11 cellular contexts compared by ENCODE assay signal in the genomic region with DNA sequence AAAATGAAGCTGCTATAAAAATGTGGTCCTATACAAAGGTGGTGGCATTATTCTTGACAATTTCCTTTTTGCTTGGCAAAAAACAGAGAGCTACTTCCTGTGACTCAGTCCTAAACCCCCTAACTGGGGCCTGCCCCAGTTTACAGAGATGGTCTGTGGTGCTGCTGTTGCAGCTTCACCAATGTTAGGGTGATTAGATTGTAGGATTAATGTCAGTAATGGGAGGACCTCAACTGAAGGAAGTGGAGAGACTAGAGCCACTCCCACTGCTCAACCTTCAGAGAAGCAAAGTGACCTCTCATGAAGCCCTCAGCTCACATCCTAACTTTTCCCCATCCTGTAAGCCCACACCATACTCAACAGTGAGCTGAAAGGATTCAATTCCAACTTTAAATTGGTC. TPM values are rescaled to one million over a fixed set of nuclear protein-coding genes. Genes with fewer than 3 reads are reported as not detected.
DNase-seq lines count a peak whose midpoint lies in the region; ATAC-seq, FAIRE-seq and TF ChIP-seq lines count a peak whose summit lies in the region.
"Had no signal": no experiment of that assay in that cellular context is flagged by ENCODE, and none has a peak within 500 bp of the region (broad histone marks: within the 10 kb centered on the region; RNA-seq: fewer than 3 reads in every experiment).

No MANE protein-coding gene starts in this region.

- TF ChIP-seq CTCF in tibial nerve (IDR thresholded peaks at IDR 0.05) (no peak), pancreas (IDR thresholded peaks at IDR 0.05) (no peak)

- peak; percentile 78 for DNase-seq in activated naive CD4-positive, alpha-beta T cell treated with anti-CD3 and anti-CD28 coated beads for 36 hours
- DNase-seq in activated naive CD4-positive, alpha-beta T cell treated with anti-CD3 and anti-CD28 coated beads, Interleukin-2, amount 50 U/mL, for 16 hours = no peak
- DNase-seq in activated CD4-positive, alpha-beta T cell treated with anti-CD3 and anti-CD28 coated beads, Interleukin-2, amount 10 ng/mL, durations not matched to agents 7 days and 5 days = peak; percentile 46
- no peak for DNase-seq in tibial nerve (ENCODE audit: low spot score in 2 of 2)
- DNase-seq in pancreas = no peak
- DNase-seq: NCI-H1048 had no signal

- intact Hi-C loops in activated naive CD4-positive, alpha-beta T cell treated with anti-CD3 and anti-CD28 coated beads for 36 hours (cut with micrococcal nuclease) = loop anchor here (1.0 to 10.0 kb wide), 4 partner anchors 21 to 623 kb away; partner anchors contain the start of genes CREB3L4, NUP210L and SLC39A1
- intact Hi-C loops in pancreas (cut with DNase I) = no loop called here

- TF ChIP-seq POLR2A in tibial nerve (IDR thresholded peaks at IDR 0.05) = no peak

- ATAC-seq in pancreas (no peak), GM21367 (IDR thresholded peaks at IDR 0.05; ENCODE audit: unreplicated experiment) (no peak), GM21447 (IDR thresholded peaks at IDR 0.05; ENCODE audit: unreplicated experiment) (no peak)
- ATAC-seq: foreskin keratinocyte had no signal

- peaks cover 7% of the 10 kb centered on the region for H3K36me3 Mint-ChIP-seq in activated naive CD4-positive, alpha-beta T cell treated with anti-CD3 and anti-CD28 coated beads for 36 hours (ENCODE audit: low read depth)
- peaks cover 39% of the 10 kb centered on the region for H3K36me3 Mint-ChIP-seq in activated CD4-positive, alpha-beta T cell treated with anti-CD3 and anti-CD28 coated beads, Interleukin-2, amount 10 ng/mL, durations not matched to agents 7 days and 5 days (ENCODE audit: low read depth)

- H3K4me1 Mint-ChIP-seq in activated naive CD4-positive, alpha-beta T cell treated with anti-CD3 and anti-CD28 coated beads for 36 hours (ENCODE audit: low read depth) = peaks cover 54% of the 10 kb centered on the region
- H3K4me1 Mint-ChIP-seq in activated CD4-positive, alpha-beta T cell treated with anti-CD3 and anti-CD28 coated beads, Interleukin-2, amount 10 ng/mL, durations not matched to agents 7 days and 5 days = peaks cover 57% of the 10 kb centered on the region

- H3K9ac ChIP-seq in iPS-20b (ENCODE audit: low read depth, low read length) = peak overlapping the region; percentile 14; the same call in 1 of the 2 replicates

- H3K27ac Mint-ChIP-seq in activated naive CD4-positive, alpha-beta T cell treated with anti-CD3 and anti-CD28 coated beads for 36 hours = peak overlapping the region; percentile 96
- H3K27ac Mint-ChIP-seq in activated CD4-positive, alpha-beta T cell treated with anti-CD3 and anti-CD28 coated beads, Interleukin-2, amount 10 ng/mL, durations not matched to agents 7 days and 5 days = peak overlapping the region; percentile 98

- H3K27ac ChIP-seq in iPS-20b (ENCODE audit: low read length) (no peak overlapping the region), tibial nerve (peak overlapping the region; percentile 96 to 100 (median 98)), pancreas (no peak overlapping the region)

- peaks cover 35% of the 10 kb centered on the region for H3K27me3 ChIP-seq in iPS-20b (ENCODE audit: insufficient read depth, low read length)
- H3K27me3 ChIP-seq in tibial nerve = no peaks in the 10 kb centered on the region
- H3K27me3 ChIP-seq in pancreas = no peaks in the 10 kb centered on the region
- H3K27me3 ChIP-seq: foreskin keratinocyte had no signal

- H3K4me3 ChIP-seq in iPS-20b (ENCODE audit: low read length) (peak overlapping the region; percentile 60; the same call in 1 of the 2 replicates), tibial nerve (no peak overlapping the region), pancreas (no peak overlapping the region)

- no peak for TF ChIP-seq EP300 in tibial nerve (IDR thresholded peaks at IDR 0.05)

- H3K36me3 ChIP-seq in iPS-20b (ENCODE audit: insufficient read depth, low read depth, low read length) (no peaks in the 10 kb centered on the region), tibial nerve (peaks cover 0 to 7% (median 0%) of the 10 kb centered on the region in 3 donors), pancreas (no peaks in the 10 kb centered on the region)

- peaks cover 26% of the 10 kb centered on the region for H3K4me1 ChIP-seq in iPS-20b (ENCODE audit: insufficient read depth, low read length)
- peaks cover 0 to 60% (median 27%) of the 10 kb centered on the region in 4 donors for H3K4me1 ChIP-seq in tibial nerve
- no peaks in the 10 kb centered on the region for H3K4me1 ChIP-seq in pancreas

- H3K4me3 Mint-ChIP-seq in activated naive CD4-positive, alpha-beta T cell treated with anti-CD3 and anti-CD28 coated beads for 36 hours = peak overlapping the region; percentile 51
- peak overlapping the region; percentile 96 for H3K4me3 Mint-ChIP-seq in activated CD4-positive, alpha-beta T cell treated with anti-CD3 and anti-CD28 coated beads, Interleukin-2, amount 10 ng/mL, durations not matched to agents 7 days and 5 days

- CTCF ChIA-PET in activated naive CD4-positive, alpha-beta T cell treated with anti-CD3 and anti-CD28 coated beads for 36 hours (lab: Charles Lee) = interaction anchor here (0.6 to 6.4 kb wide), 22 partner anchors 9 to 265 kb away, joined by 3 to 207 read pairs (median 5); partner anchors contain the start of genes CHTOP, ILF2, S100A2 and S100A4
- CTCF ChIA-PET in activated CD4-positive, alpha-beta T cell treated with anti-CD3 and anti-CD28 coated beads, Interleukin-2, amount 10 ng/mL, durations not matched to agents 7 days and 5 days (lab: Charles Lee) = interaction anchor here (0.7 to 7.2 kb wide), 21 partner anchors 8 to 111 kb away, joined by 3 to 99 read pairs (median 7); partner anchors contain the start of genes CHTOP, S100A1, S100A13 and S100A2

- H3K9me3 Mint-ChIP-seq in activated naive CD4-positive, alpha-beta T cell treated with anti-CD3 and anti-CD28 coated beads for 36 hours = no peaks in the 10 kb centered on the region
- no peaks in the 10 kb centered on the region for H3K9me3 Mint-ChIP-seq in activated CD4-positive, alpha-beta T cell treated with anti-CD3 and anti-CD28 coated beads, Interleukin-2, amount 10 ng/mL, durations not matched to agents 7 days and 5 days

- H3K9me3 ChIP-seq in iPS-20b (ENCODE audit: insufficient read depth, low read depth, low read length) = no peaks in the 10 kb centered on the region
- H3K9me3 ChIP-seq in tibial nerve = no peaks in the 10 kb centered on the region
- H3K9me3 ChIP-seq in pancreas = no peaks in the 10 kb centered on the region

- no peaks in the 10 kb centered on the region for H3K27me3 Mint-ChIP-seq in activated naive CD4-positive, alpha-beta T cell treated with anti-CD3 and anti-CD28 coated beads for 36 hours (ENCODE audit: low read depth)
- no peaks in the 10 kb centered on the region for H3K27me3 Mint-ChIP-seq in activated CD4-positive, alpha-beta T cell treated with anti-CD3 and anti-CD28 coated beads, Interleukin-2, amount 10 ng/mL, durations not matched to agents 7 days and 5 days

- POLR2A ChIA-PET in activated CD4-positive, alpha-beta T cell treated with anti-CD3 and anti-CD28 coated beads, Interleukin-2, amount 10 ng/mL, durations not matched to agents 7 days and 5 days (lab: Charles Lee) = interaction anchor here (1.1 to 1.7 kb wide), 5 partner anchors 9 to 101 kb away, joined by 3 to 12 read pairs (median 5); partner anchors contain the start of genes CHTOP, S100A2 and S100A5

- no peak for FAIRE-seq in pancreas (lab: Jason Lieb, UNC)

RNA-seq across cellular contexts. Expression of gene S100A6, which starts 3.6 kb away (rescaled TPM):
- total RNA-seq in activated naive CD4-positive, alpha-beta T cell treated with anti-CD3 and anti-CD28 coated beads for 36 hours = 100 to 1,000 TPM; 200 to 204 TPM
- total RNA-seq in activated CD4-positive, alpha-beta T cell treated with anti-CD3 and anti-CD28 coated beads, Interleukin-2, amount 10 ng/mL, durations not matched to agents 7 days and 5 days = 100 to 1,000 TPM; 444 to 557 TPM
- 1,000 to 10,000 TPM in 2 of 4 donors, 100 to 1,000 TPM in 2; 651 to 1,173 (median 946) TPM for total RNA-seq in tibial nerve
- 100 to 1,000 TPM in 2 of 6 donors, 10 to 100 TPM in 4; 21.4 to 264 (median 61.8) TPM for total RNA-seq in pancreas
- 100 to 1,000 TPM; 304 to 495 TPM for polyA plus RNA-seq in pancreas

RNA-seq across cellular contexts. Expression of gene S100A5, which starts 8.6 kb away (rescaled TPM):
- under 1 TPM; 0.89 to 0.93 TPM for total RNA-seq in activated naive CD4-positive, alpha-beta T cell treated with anti-CD3 and anti-CD28 coated beads for 36 hours
- 1 to 10 TPM; 3.0 to 3.8 TPM for total RNA-seq in activated CD4-positive, alpha-beta T cell treated with anti-CD3 and anti-CD28 coated beads, Interleukin-2, amount 10 ng/mL, durations not matched to agents 7 days and 5 days
- total RNA-seq in tibial nerve = not detected
- total RNA-seq in pancreas = not detected
- not detected for polyA plus RNA-seq in pancreas
- total RNA-seq: foreskin keratinocyte, skeletal muscle tissue had no signal

RNA-seq across cellular contexts. Expression of gene S100A4, which starts 13.4 kb away (rescaled TPM):
- 10 to 100 TPM; 36.5 to 37.9 TPM for total RNA-seq in activated naive CD4-positive, alpha-beta T cell treated with anti-CD3 and anti-CD28 coated beads for 36 hours
- 100 to 1,000 TPM; 678 to 905 TPM for total RNA-seq in activated CD4-positive, alpha-beta T cell treated with anti-CD3 and anti-CD28 coated beads, Interleukin-2, amount 10 ng/mL, durations not matched to agents 7 days and 5 days
- 100 to 1,000 TPM; 398 to 439 (median 420) TPM for total RNA-seq in tibial nerve
- 10 to 100 TPM in 4 of 6 donors, 1 to 10 TPM in 2; 5.0 to 40.9 (median 24.4) TPM for total RNA-seq in pancreas
- 100 to 1,000 TPM in 1 of 2 donors, 10 to 100 TPM in 1; 88.6 to 149 TPM for polyA plus RNA-seq in pancreas

RNA-seq across cellular contexts. Expression of gene S100A3, which starts 16.9 kb away (rescaled TPM):
- not detected for total RNA-seq in activated naive CD4-positive, alpha-beta T cell treated with anti-CD3 and anti-CD28 coated beads for 36 hours
- not detected for total RNA-seq in activated CD4-positive, alpha-beta T cell treated with anti-CD3 and anti-CD28 coated beads, Interleukin-2, amount 10 ng/mL, durations not matched to agents 7 days and 5 days
- total RNA-seq in tibial nerve (1 to 10 TPM in 2 of 4 donors, not detected in 2; 1.1 to 2.7 TPM), pancreas (under 1 TPM in 3 of 6 donors, not detected in 3; 0.20 to 0.70 (median 0.66) TPM)
- 1 to 10 TPM in 1 of 2 donors, under 1 TPM in 1; 0.38 to 1.1 TPM for polyA plus RNA-seq in pancreas
- total RNA-seq: skeletal muscle tissue had no signal

RNA-seq across cellular contexts. Expression of gene S100A2, which starts 33.5 kb away (rescaled TPM):
- total RNA-seq in activated naive CD4-positive, alpha-beta T cell treated with anti-CD3 and anti-CD28 coated beads for 36 hours = under 1 TPM; 0.74 to 0.77 TPM
- total RNA-seq in activated CD4-positive, alpha-beta T cell treated with anti-CD3 and anti-CD28 coated beads, Interleukin-2, amount 10 ng/mL, durations not matched to agents 7 days and 5 days = 1 to 10 TPM in 1 of 2 experiments, under 1 TPM in 1; 0.50 to 1.8 TPM
- 10 to 100 TPM in 1 of 4 donors, 1 to 10 TPM in 2, not detected in 1; 2.3 to 12.6 (median 4.2) TPM for total RNA-seq in tibial nerve
- total RNA-seq in pancreas = 1 to 10 TPM in 1 of 6 donors, under 1 TPM in 3, not detected in 2; 0.60 to 2.1 (median 0.68) TPM
- polyA plus RNA-seq in pancreas = 1 to 10 TPM; 1.9 to 2.8 TPM
- total RNA-seq: skeletal muscle tissue had no signal

Comparison
In these comparisons a context has a peak if more than half of its experiments do, and no peak if none do; other contexts are left out.
1. DNase-seq: peak in activated naive CD4-positive, alpha-beta T cell treated with anti-CD3 and anti-CD28 coated beads for 36 hours (single experiment) and activated CD4-positive, alpha-beta T cell treated with anti-CD3 and anti-CD28 coated beads, Interleukin-2, amount 10 ng/mL, durations not matched to agents 7 days and 5 days (single experiment); none in activated naive CD4-positive, alpha-beta T cell treated with anti-CD3 and anti-CD28 coated beads, Interleukin-2, amount 50 U/mL, for 16 hours (single experiment), tibial nerve (0 of 2) and pancreas (0 of 6).
2. H3K27ac ChIP-seq: peak in tibial nerve (4 of 4); none in iPS-20b (single experiment) and pancreas (0 of 4).
3. RNA of gene S100A4, which starts 13.4 kb away (total RNA-seq): 678 to 905 TPM in activated CD4-positive, alpha-beta T cell treated with anti-CD3 and anti-CD28 coated beads, Interleukin-2, amount 10 ng/mL, durations not matched to agents 7 days and 5 days and 398 to 439 TPM in tibial nerve; 5.0 to 40.9 TPM in pancreas and 36.5 to 37.9 TPM in activated naive CD4-positive, alpha-beta T cell treated with anti-CD3 and anti-CD28 coated beads for 36 hours; every median in the first group is over 4 times any median in the second.